Comparison of ENCODE assay signal across 8 cellular contexts in genomic region chr16:90022209-90023077, GRCh38. TPM values are rescaled to one million over a fixed set of nuclear protein-coding genes. Genes with fewer than 3 reads are reported as not detected.
DNase-seq lines count a peak whose midpoint lies in the region; ATAC-seq lines count a peak whose summit lies in the region.

No MANE protein-coding gene starts in this region.

- peak overlapping the region; percentile 77 for H3K27ac ChIP-seq in layer of hippocampus (ENCODE audit: low read depth, low read length)

- peak; percentile 36 for DNase-seq in NCI-H2196 treated with DMSO at 0.1 percent for 48 hours (lab: John Stamatoyannopoulos, UW; ENCODE audit: unreplicated experiment)
- peak; percentile 91 for DNase-seq in cerebellum (ENCODE audit: low spot score)
- peak; percentile 45 to 85 (median 62) for DNase-seq in stimulated activated CD4-positive, alpha-beta T cell treated with anti-CD3 and anti-CD28 coated beads, Interleukin-1b, Interleukin-23, amount 100 ng/mL, for 24 hours (ENCODE audit: low read depth in 4 of 4, low spot score in 1 of 4)

- ATAC-seq in HG03039 (IDR thresholded peaks at IDR 0.05; ENCODE audit: unreplicated experiment): peak; percentile 40
- peak; percentile 80 to 89 for ATAC-seq in activated CD4-positive, CD25-positive, alpha-beta regulatory T cell treated with anti-CD3 and anti-CD28 coated beads, Interleukin-2, amount 50 U/mL, for 24 hours
- no peak for ATAC-seq in HG02840 (IDR thresholded peaks at IDR 0.05; ENCODE audit: low FRiP score, unreplicated experiment)

- no peaks in the 10 kb centered on the region for H3K27me3 ChIP-seq in layer of hippocampus (ENCODE audit: control insufficient read depth, insufficient read depth, low read length)

- H3K4me3 ChIP-seq in GM08714 (ENCODE audit: low read length): peak overlapping the region; percentile 56; the same call in 1 of the 2 replicates

RNA-seq across cellular contexts. Expression of gene DBNDD1, which starts 3.2 kb away (rescaled TPM):
- total RNA-seq in cerebellum: 12.6 TPM

RNA-seq across cellular contexts. Expression of gene PRDM7, which starts 54.7 kb away (rescaled TPM):
- total RNA-seq in cerebellum: not detected

Comparison
In these comparisons a context has a peak if more than half of its experiments do, and no peak if none do; other contexts are left out.
1. DNase-seq: peak in every context shown above with its lines; median percentile 91 in cerebellum; 62 in stimulated activated CD4-positive, alpha-beta T cell treated with anti-CD3 and anti-CD28 coated beads, Interleukin-1b, Interleukin-23, amount 100 ng/mL, for 24 hours; 36 in NCI-H2196 treated with DMSO at 0.1 percent for 48 hours.